Comparison of ENCODE assay signal across 10 cellular contexts in genomic region chr2:105144128-105144940, GRCh38.
DNase-seq lines count a peak whose midpoint lies in the region; ATAC-seq and TF ChIP-seq lines count a peak whose summit lies in the region.
"Had no signal": no experiment of that assay in that cellular context is flagged by ENCODE, and none has a peak within 500 bp of the region (broad histone marks: within the 10 kb centered on the region; RNA-seq: fewer than 3 reads in every experiment).

No MANE protein-coding gene starts in this region.

- H3K4me3 ChIP-seq in GM23248 (peak overlapping the region; percentile 63), astrocyte of the spinal cord (ENCODE audit: low read depth, low read length) (peak overlapping the region; percentile 23), neural progenitor cell (peak overlapping the region; percentile 79), foreskin fibroblast (ENCODE audit: low read depth in 1 of 2, low read length in 2 of 2) (peak overlapping the region in 1 of 2 donors; percentile 15), lower leg skin (ENCODE audit: low read depth, poor library complexity, severe bottlenecking) (no peak overlapping the region)
- H3K4me3 ChIP-seq: SK-N-MC had no signal

- no peaks in the 10 kb centered on the region for H4K20me1 ChIP-seq in GM23248 (ENCODE audit: insufficient read depth)
- no peaks in the 10 kb centered on the region for H4K20me1 ChIP-seq in neural progenitor cell (ENCODE audit: low read depth)

- peaks cover 5% of the 10 kb centered on the region; the same call in 1 of the 2 replicates for H3K4me1 ChIP-seq in GM23248 (ENCODE audit: insufficient read depth)
- peaks cover 29% of the 10 kb centered on the region for H3K4me1 ChIP-seq in neural progenitor cell

- H2AFZ ChIP-seq in GM23248 (no peak overlapping the region), neural progenitor cell (replicated peaks) (peak overlapping the region; percentile 100)

- H3K9ac ChIP-seq in GM23248 (no peak overlapping the region), neural progenitor cell (no peak overlapping the region)

- H3K4me1 Mint-ChIP-seq in CD14-positive monocyte (peaks cover 7% of the 10 kb centered on the region), neural progenitor cell (peaks cover 8% of the 10 kb centered on the region)

- WGBS in GM23248 (ENCODE audit: low coverage in 1 of 2, low lambda C conversion rate in 2 of 2, missing lambda C conversion rate in 2 of 2), 2 experiments: 5 to 6% methylated on average over 33 to 55 of the region's 66 CpGs
- WGBS in lower leg skin, 2 donors: 8 to 10% methylated on average over 18 to 21 of the region's 66 CpGs

- in situ Hi-C loops in GM23248 (cut with MboI) (no loop called here), astrocyte of the spinal cord (cut with HindIII; ENCODE audit: low sequenced_read_pairs) (no loop called here)

- H3K4me3 Mint-ChIP-seq in CD14-positive monocyte: peak overlapping the region; percentile 37 to 88
- peak overlapping the region; percentile 93 for H3K4me3 Mint-ChIP-seq in neural progenitor cell

- H3K27me3 Mint-ChIP-seq in CD14-positive monocyte (ENCODE audit: low read depth in 3 of 3) (peaks cover 36 to 54% (median 41%) of the 10 kb centered on the region in 3 donors), neural progenitor cell (ENCODE audit: insufficient read depth, low read depth) (peaks cover 3% of the 10 kb centered on the region)

- TF ChIP-seq POLR2A in lower leg skin (IDR thresholded peaks at IDR 0.05): no peak

- H3K36me3 ChIP-seq in GM23248 (ENCODE audit: low read depth) (no peaks in the 10 kb centered on the region), neural progenitor cell (no peaks in the 10 kb centered on the region)

- H3F3A ChIP-seq in GM23248 (ENCODE audit: insufficient read depth): no peaks in the 10 kb centered on the region
- peaks cover 19% of the 10 kb centered on the region for H3F3A ChIP-seq in neural progenitor cell (ENCODE audit: low read depth)

- no peak overlapping the region for H3K27ac ChIP-seq in GM23248
- no peak overlapping the region for H3K27ac ChIP-seq in neural progenitor cell
- H3K27ac ChIP-seq: SK-N-MC had no signal

- H3K27me3 ChIP-seq in GM23248 (replicated peaks; ENCODE audit: insufficient read depth) (peaks cover 53% of the 10 kb centered on the region), neural progenitor cell (peaks cover 9% of the 10 kb centered on the region)

- H3K9me3 Mint-ChIP-seq in CD14-positive monocyte (peaks cover 0 to 7% (median 3%) of the 10 kb centered on the region in 7 donors), neural progenitor cell (no peaks in the 10 kb centered on the region)

- H3K27ac Mint-ChIP-seq in CD14-positive monocyte (no peak overlapping the region), neural progenitor cell (peak overlapping the region; percentile 73)

- H3K4me2 ChIP-seq in GM23248 (ENCODE audit: unreplicated experiment) (no peak overlapping the region), neural progenitor cell (peak overlapping the region; percentile 87)

- intact Hi-C loops in CD14-positive monocyte (cut with micrococcal nuclease): no loop called here
- intact Hi-C loops in lower leg skin (cut with DNase I; ENCODE audit: low total_unique reads): no loop called here

- no peak for ATAC-seq in HG03139 (IDR thresholded peaks at IDR 0.05; ENCODE audit: unreplicated experiment)

- no peaks in the 10 kb centered on the region for H3K9me2 ChIP-seq in GM23248 (ENCODE audit: insufficient read depth)

- no peaks in the 10 kb centered on the region for H3K9me3 ChIP-seq in GM23248 (ENCODE audit: low read depth)
- H3K9me3 ChIP-seq in neural progenitor cell (ENCODE audit: low read depth): no peaks in the 10 kb centered on the region

- DNase-seq in CD14-positive monocyte (ENCODE audit: low spot score) (no peak), GM23248 (peak; percentile 3), astrocyte of the spinal cord (ENCODE audit: low read depth, low spot score) (no peak), neural progenitor cell (ENCODE audit: low spot score) (peak; percentile 15), foreskin fibroblast (no peak), CD1c-positive myeloid dendritic cell (ENCODE audit: extremely low spot score) (no peak), lower leg skin (ENCODE audit: low spot score in 2 of 2) (no peak)
- DNase-seq: cerebellar nuclear complex had no signal

- peaks cover 0 to 4% of the 10 kb centered on the region in 2 donors for H3K36me3 Mint-ChIP-seq in CD14-positive monocyte
- H3K36me3 Mint-ChIP-seq in neural progenitor cell: peaks cover 2% of the 10 kb centered on the region

- no peak for TF ChIP-seq CTCF in CD14-positive monocyte (IDR thresholded peaks at IDR 0.05)
- no peak for TF ChIP-seq CTCF in astrocyte of the spinal cord (IDR thresholded peaks at IDR 0.05; ENCODE audit: low read depth, low read length)
- TF ChIP-seq CTCF in neural progenitor cell (IDR thresholded peaks at IDR 0.05): no peak
- no peak for TF ChIP-seq CTCF in foreskin fibroblast (IDR thresholded peaks at IDR 0.05; ENCODE audit: low read depth, low read length)
- no peak for TF ChIP-seq CTCF in lower leg skin (IDR thresholded peaks at IDR 0.05)

- H3K79me2 ChIP-seq in GM23248 (ENCODE audit: insufficient read depth): no peaks in the 10 kb centered on the region
- peaks cover 19% of the 10 kb centered on the region for H3K79me2 ChIP-seq in neural progenitor cell (ENCODE audit: low read depth)

Comparison
In these comparisons a context has a peak if more than half of its experiments do, and no peak if none do; other contexts are left out.
1. DNase-seq: peak in GM23248 (single experiment) and neural progenitor cell (single experiment); none in CD14-positive monocyte (single experiment), astrocyte of the spinal cord (single experiment), foreskin fibroblast (0 of 2), CD1c-positive myeloid dendritic cell (single experiment) and lower leg skin (0 of 2).